14 cellular contexts compared by ENCODE assay signal in the genomic region with DNA sequence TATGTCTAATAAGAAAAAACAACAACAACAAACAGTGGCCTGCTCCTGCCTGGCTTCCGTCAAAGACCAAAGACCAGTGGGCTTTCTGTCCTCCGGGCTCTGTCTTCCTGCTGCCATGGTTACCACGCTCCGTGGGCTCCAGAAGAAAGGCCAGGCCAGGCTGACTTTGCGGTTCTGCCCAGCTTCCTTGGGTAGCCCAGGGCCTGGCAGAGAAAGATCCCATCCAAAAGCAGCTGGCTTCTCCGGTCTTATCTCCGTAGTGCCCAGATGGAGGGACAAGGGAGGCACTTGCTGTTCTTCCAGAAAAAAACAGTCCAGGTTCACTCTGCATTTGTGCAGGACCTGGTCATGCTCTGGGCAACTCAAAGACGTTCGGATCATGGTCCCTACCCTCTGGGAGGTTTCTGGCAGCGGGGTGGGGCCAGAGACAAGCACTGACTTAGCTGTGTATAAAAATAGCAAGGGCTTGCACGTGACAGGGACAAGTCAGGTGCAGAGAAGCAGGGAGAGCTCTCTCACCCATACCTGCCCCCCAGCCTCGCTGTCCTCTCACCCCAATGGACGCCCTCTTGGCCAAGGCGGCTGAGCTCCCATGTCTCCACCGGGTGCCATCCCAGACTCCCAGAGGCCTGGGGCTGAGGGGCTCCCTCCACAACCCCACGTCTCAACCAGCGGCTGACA.
DNase-seq lines count a peak whose midpoint lies in the region; ATAC-seq and TF ChIP-seq lines count a peak whose summit lies in the region.
"Had no signal": no experiment of that assay in that cellular context is flagged by ENCODE, and none has a peak within 500 bp of the region (broad histone marks: within the 10 kb centered on the region; RNA-seq: fewer than 3 reads in every experiment).

No MANE protein-coding gene starts in this region.

- peak overlapping the region in 1 of 2 experiments; percentile 7 for H2BK12ac ChIP-seq in mesenchymal stem cell (ENCODE audit: low read length in 2 of 2)

- CTCF ChIA-PET in RWPE1 (lab: Yijun Ruan, JAX) = interaction anchor here (0.6 to 1.0 kb wide), 3 partner anchors 39 to 270 kb away, joined by 3 read pairs; no protein-coding TSS in a partner anchor

- peak overlapping the region in 1 of 2 experiments; percentile 44 for H3K14ac ChIP-seq in mesenchymal stem cell (ENCODE audit: low read length in 2 of 2)

- no peak overlapping the region for H4K8ac ChIP-seq in mesenchymal stem cell (ENCODE audit: low read length)

- no peak overlapping the region for H3K23ac ChIP-seq in mesenchymal stem cell (ENCODE audit: low read length in 2 of 2)

- H3K4me3 Mint-ChIP-seq in stimulated activated naive B cell treated with anti-CD40 and anti-IgM and Interleukin-4, amounts not matched to agents 10 μg/mL and 1 μg/mL and 100 μg/mL, for 72 hours = no peak overlapping the region
- H3K4me3 Mint-ChIP-seq: activated naive CD4-positive, alpha-beta T cell treated with anti-CD3 and anti-CD28 coated beads, Interleukin-2, amount 50 U/mL, for 24 hours; effector memory CD8-positive, alpha-beta T cell had no signal

- H3K4me1 Mint-ChIP-seq in stimulated activated naive B cell treated with anti-CD40 and anti-IgM and Interleukin-4, amounts not matched to agents 10 μg/mL and 1 μg/mL and 100 μg/mL, for 72 hours = peaks cover 10 to 23% of the 10 kb centered on the region in 2 donors

- no peaks in the 10 kb centered on the region for H3K79me1 ChIP-seq in mesenchymal stem cell (replicated peaks; ENCODE audit: low read length, poor library complexity, severe bottlenecking)

- no peak for TF ChIP-seq CTCF in RWPE1 (conservative IDR thresholded peaks at IDR 0.05; ENCODE audit: low read depth)
- no peak for TF ChIP-seq CTCF in esophagus muscularis mucosa (IDR thresholded peaks at IDR 0.05)
- no peak for TF ChIP-seq CTCF in suprapubic skin (IDR thresholded peaks at IDR 0.05)

- H2AK5ac ChIP-seq in mesenchymal stem cell (ENCODE audit: low read length, severe bottlenecking) = no peak overlapping the region

- no peak overlapping the region for H3K27ac Mint-ChIP-seq in stimulated activated naive B cell treated with anti-CD40 and anti-IgM and Interleukin-4, amounts not matched to agents 10 μg/mL and 1 μg/mL and 100 μg/mL, for 72 hours
- H3K27ac Mint-ChIP-seq: activated naive CD4-positive, alpha-beta T cell treated with anti-CD3 and anti-CD28 coated beads, Interleukin-2, amount 50 U/mL, for 24 hours had no signal

- peak overlapping the region in 1 of 2 experiments; percentile 79 for H3K18ac ChIP-seq in mesenchymal stem cell (ENCODE audit: low read depth in 1 of 2, low read length in 2 of 2)

- H3K4me1 ChIP-seq in esophagus muscularis mucosa (peaks cover 23 to 50% (median 27%) of the 10 kb centered on the region in 4 donors), mesenchymal stem cell (ENCODE audit: control insufficient read depth, insufficient read depth, low read depth, low read length) (peaks cover 36% of the 10 kb centered on the region), suprapubic skin (peaks cover 60% of the 10 kb centered on the region)

- TF ChIP-seq POLR2A in esophagus muscularis mucosa (IDR thresholded peaks at IDR 0.05; ENCODE audit: low read depth) (no peak), suprapubic skin (IDR thresholded peaks at IDR 0.05) (no peak), erythroblast (IDR thresholded peaks at IDR 0.05; ENCODE audit: low read length) (no peak)

- H2BK120ac ChIP-seq in mesenchymal stem cell (ENCODE audit: low read depth, low read length) = no peak overlapping the region

- TF ChIP-seq EP300 in esophagus muscularis mucosa (IDR thresholded peaks at IDR 0.05) = no peak
- no peak for TF ChIP-seq EP300 in suprapubic skin (IDR thresholded peaks at IDR 0.05)

- H3K4ac ChIP-seq in mesenchymal stem cell (ENCODE audit: low read depth in 1 of 2, low read length in 2 of 2) = no peak overlapping the region

- H2BK5ac ChIP-seq in mesenchymal stem cell (ENCODE audit: low read depth, low read length, poor library complexity, severe bottlenecking) = no peak overlapping the region

- H3K27me3 Mint-ChIP-seq in stimulated activated naive B cell treated with anti-CD40 and anti-IgM and Interleukin-4, amounts not matched to agents 10 μg/mL and 1 μg/mL and 100 μg/mL, for 72 hours = peaks cover 4 to 11% of the 10 kb centered on the region in 2 donors
- H3K27me3 Mint-ChIP-seq: activated naive CD4-positive, alpha-beta T cell treated with anti-CD3 and anti-CD28 coated beads, Interleukin-2, amount 50 U/mL, for 24 hours had no signal

- H4K91ac ChIP-seq in mesenchymal stem cell (ENCODE audit: low read length) = peak overlapping the region; percentile 14

- no peak for DNase-seq in RWPE1 (ENCODE audit: low spot score)
- DNase-seq in esophagus muscularis mucosa (ENCODE audit: extremely low spot score) = no peak
- no peak for DNase-seq in mesenchymal stem cell
- DNase-seq in suprapubic skin (ENCODE audit: low spot score in 2 of 2) = no peak
- DNase-seq in activated CD4-positive, CD25-positive, alpha-beta regulatory T cell treated with anti-CD3 and anti-CD28 coated beads, Interleukin-2, amount 50 U/mL, for 72 hours = no peak
- no peak for DNase-seq in stimulated activated naive B cell treated with anti-CD40 and anti-IgM and Interleukin-4, amounts not matched to agents 10 μg/mL and 1 μg/mL and 100 μg/mL, for 72 hours
- DNase-seq in erythroblast (lab: John Stamatoyannopoulos, UW) = no peak
- DNase-seq: DMS153; effector memory CD8-positive, alpha-beta T cell; MG63; occipital lobe; SW 1271 had no signal

- H3K9me3 Mint-ChIP-seq in stimulated activated naive B cell treated with anti-CD40 and anti-IgM and Interleukin-4, amounts not matched to agents 10 μg/mL and 1 μg/mL and 100 μg/mL, for 72 hours = peaks cover 8 to 11% of the 10 kb centered on the region in 2 donors

- WGBS in esophagus muscularis mucosa = 72% methylated on average over 16 of the region's 17 CpGs
- 79% methylated on average over 17 of the region's 17 CpGs for WGBS in mesenchymal stem cell
- WGBS in suprapubic skin = 41% methylated on average over 17 of the region's 17 CpGs

- POLR2A ChIA-PET in RWPE1 (lab: Yijun Ruan, JAX; ENCODE audit: low non-redundant PET) = interaction anchor here (0.6 to 1.0 kb wide), 2 partner anchors 21 to 25 kb away, joined by 7 read pairs; no protein-coding TSS in a partner anchor

- H3K36me3 ChIP-seq in esophagus muscularis mucosa = no peaks in the 10 kb centered on the region
- H3K36me3 ChIP-seq in mesenchymal stem cell (ENCODE audit: control insufficient read depth in 1 of 2, insufficient read depth in 2 of 2, low read depth in 1 of 2, low read length in 2 of 2) = no peaks in the 10 kb centered on the region
- H3K36me3 ChIP-seq in suprapubic skin = no peaks in the 10 kb centered on the region
- H3K36me3 ChIP-seq: MG63, tibial nerve had no signal

- H3K27me3 ChIP-seq in esophagus muscularis mucosa (no peaks in the 10 kb centered on the region), mesenchymal stem cell (ENCODE audit: control insufficient read depth in 1 of 2, insufficient read depth in 1 of 2, low read length in 2 of 2) (no peaks in the 10 kb centered on the region), suprapubic skin (no peaks in the 10 kb centered on the region)
- H3K27me3 ChIP-seq: MG63, tibial nerve had no signal

- no peak overlapping the region for H3K4me3 ChIP-seq in esophagus muscularis mucosa
- H3K4me3 ChIP-seq in mesenchymal stem cell (ENCODE audit: insufficient read depth in 1 of 2, low read depth in 1 of 2, low read length in 2 of 2) = no peak overlapping the region
- H3K4me3 ChIP-seq in suprapubic skin = no peak overlapping the region
- H3K4me3 ChIP-seq: MG63, tibial nerve had no signal

- ATAC-seq in stimulated activated naive B cell treated with anti-CD40 and anti-IgM and Interleukin-4, amounts not matched to agents 10 μg/mL and 1 μg/mL and 100 μg/mL, for 72 hours (replicated peaks) = no peak
- ATAC-seq: effector memory CD8-positive, alpha-beta T cell had no signal

- peak overlapping the region; percentile 71 for H3K27ac ChIP-seq in RWPE1
- H3K27ac ChIP-seq in esophagus muscularis mucosa (replicated peaks in 1 of 4) = peak overlapping the region in 3 of 4 donors; percentile 25 to 36 (median 27)
- no peak overlapping the region for H3K27ac ChIP-seq in mesenchymal stem cell (ENCODE audit: low read length, poor library complexity, severe bottlenecking)
- H3K27ac ChIP-seq in suprapubic skin = peak overlapping the region; percentile 10

- no peak overlapping the region for H2AFZ ChIP-seq in mesenchymal stem cell (ENCODE audit: low read depth, low read length)

- H2BK15ac ChIP-seq in mesenchymal stem cell (ENCODE audit: low read depth, poor library complexity, severe bottlenecking) = no peak overlapping the region

- no peaks in the 10 kb centered on the region for H3K9me3 ChIP-seq in esophagus muscularis mucosa
- no peaks in the 10 kb centered on the region for H3K9me3 ChIP-seq in mesenchymal stem cell (ENCODE audit: control insufficient read depth, low read length)
- no peaks in the 10 kb centered on the region for H3K9me3 ChIP-seq in suprapubic skin
- H3K9me3 ChIP-seq: MG63, tibial nerve had no signal

- no peak overlapping the region for H3K4me2 ChIP-seq in mesenchymal stem cell (ENCODE audit: low read length, poor library complexity, severe bottlenecking)

- H3K36me3 Mint-ChIP-seq in stimulated activated naive B cell treated with anti-CD40 and anti-IgM and Interleukin-4, amounts not matched to agents 10 μg/mL and 1 μg/mL and 100 μg/mL, for 72 hours = peaks cover 3 to 10% of the 10 kb centered on the region in 2 donors

- H3K9ac ChIP-seq in mesenchymal stem cell (ENCODE audit: low read length) = no peak overlapping the region

- intact Hi-C loops in esophagus muscularis mucosa (cut with DNase I) = no loop called here
